ENCODE assay signal across 9 cellular contexts in the genomic region with DNA sequence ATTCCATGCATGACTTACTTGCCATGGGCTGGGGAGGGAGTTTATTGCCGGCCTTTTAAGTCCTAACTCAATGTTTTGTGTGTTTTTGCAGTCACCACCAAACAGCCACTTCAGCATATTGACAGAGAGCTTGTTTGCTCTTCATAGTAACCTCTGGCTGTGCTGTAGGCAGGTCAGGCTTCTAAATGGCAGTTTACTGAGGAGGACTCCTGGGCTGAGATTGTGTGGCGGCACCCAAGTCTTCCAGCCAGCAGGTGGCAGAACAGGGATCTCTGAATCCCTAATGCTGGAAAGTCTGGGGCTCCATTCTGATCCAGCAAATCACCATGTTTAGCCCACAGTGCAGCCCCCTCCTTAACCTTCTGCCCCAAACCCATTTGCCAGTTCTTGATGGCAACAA.
DNase-seq lines count a peak whose midpoint lies in the region; ATAC-seq and TF ChIP-seq lines count a peak whose summit lies in the region.
"Had no signal": no experiment of that assay in that cellular context is flagged by ENCODE, and none has a peak within 500 bp of the region (broad histone marks: within the 10 kb centered on the region; RNA-seq: fewer than 3 reads in every experiment).

No MANE protein-coding gene starts in this region.

- H3K4me3 Mint-ChIP-seq in activated naive CD8-positive, alpha-beta T cell treated with anti-CD3 and anti-CD28 coated beads for 36 hours, result no peak overlapping the region
- no peak overlapping the region for H3K4me3 Mint-ChIP-seq in endothelial cell (ENCODE audit: unreplicated experiment)

- H3K27ac Mint-ChIP-seq in activated naive CD8-positive, alpha-beta T cell treated with anti-CD3 and anti-CD28 coated beads for 36 hours, result no peak overlapping the region
- no peak overlapping the region for H3K27ac Mint-ChIP-seq in endothelial cell (ENCODE audit: unreplicated experiment)

- DNase-seq in 8988T (peak; percentile 40), NCI-H69 (lab: John Stamatoyannopoulos, UW) (peak; percentile 91), foreskin fibroblast (no peak), retina (no peak), endothelial cell (ENCODE audit: low spot score) (no peak)
- no peak for DNase-seq in activated naive CD8-positive, alpha-beta T cell treated with anti-CD3 and anti-CD28 coated beads for 36 hours
- DNase-seq: caudate nucleus had no signal

- no peak for ATAC-seq in GM21717 (IDR thresholded peaks at IDR 0.05; ENCODE audit: unreplicated experiment)

- H3K4me1 Mint-ChIP-seq in activated naive CD8-positive, alpha-beta T cell treated with anti-CD3 and anti-CD28 coated beads for 36 hours, result no peaks in the 10 kb centered on the region
- H3K4me1 Mint-ChIP-seq in endothelial cell (ENCODE audit: unreplicated experiment), result no peaks in the 10 kb centered on the region

- no peaks in the 10 kb centered on the region for H3K27me3 Mint-ChIP-seq in activated naive CD8-positive, alpha-beta T cell treated with anti-CD3 and anti-CD28 coated beads for 36 hours
- no peaks in the 10 kb centered on the region for H3K27me3 Mint-ChIP-seq in endothelial cell (ENCODE audit: unreplicated experiment)

- no peak overlapping the region for H3K4me3 ChIP-seq in foreskin fibroblast (ENCODE audit: low read depth in 1 of 2, low read length in 2 of 2)

- no peaks in the 10 kb centered on the region for H3K36me3 Mint-ChIP-seq in activated naive CD8-positive, alpha-beta T cell treated with anti-CD3 and anti-CD28 coated beads for 36 hours
- no peaks in the 10 kb centered on the region for H3K36me3 Mint-ChIP-seq in endothelial cell (ENCODE audit: low read depth, unreplicated experiment)

- no peaks in the 10 kb centered on the region for H3K9me3 Mint-ChIP-seq in activated naive CD8-positive, alpha-beta T cell treated with anti-CD3 and anti-CD28 coated beads for 36 hours
- no peaks in the 10 kb centered on the region for H3K9me3 Mint-ChIP-seq in endothelial cell (ENCODE audit: unreplicated experiment)

- TF ChIP-seq CTCF in GM12873 (IDR thresholded peaks at IDR 0.05; ENCODE audit: insufficient read depth, low read depth, low read length, missing control alignments), result peak; percentile 55
- peak; percentile 10 for TF ChIP-seq CTCF in foreskin fibroblast (IDR thresholded peaks at IDR 0.05; ENCODE audit: low read depth, low read length)
- no peak for TF ChIP-seq CTCF in endothelial cell (IDR thresholded peaks at IDR 0.05; ENCODE audit: unreplicated experiment)

Comparison
In these comparisons a context has a peak if more than half of its experiments do, and no peak if none do; other contexts are left out.
1. DNase-seq: peak in 8988T (single experiment) and NCI-H69 (single experiment); none in foreskin fibroblast (0 of 2), activated naive CD8-positive, alpha-beta T cell treated with anti-CD3 and anti-CD28 coated beads for 36 hours (single experiment), retina (single experiment) and endothelial cell (single experiment).